ENCODE assay signal across 8 cellular contexts in genomic region chr1:10694633-10695627, GRCh38.
A peak's percentile ranks its signal among the peaks of the same experiment; 100 is the strongest.
DNase-seq lines count a peak whose midpoint lies in the region; ATAC-seq and TF ChIP-seq lines count a peak whose summit lies in the region.

No MANE protein-coding gene starts in this region.

- H3K27ac ChIP-seq in Panc1 (ENCODE audit: low read length), result peak overlapping the region; percentile 34; the same call in 1 of the 2 replicates
- peak overlapping the region; percentile 90 to 95 (median 93) for H3K27ac ChIP-seq in esophagus muscularis mucosa (replicated peaks in 1 of 4)

- POLR2A ChIA-PET in BJ (lab: Charles Lee) (no interaction called here), Panc1 (lab: Charles Lee) (interaction anchor here (0.7 kb wide), 1 partner anchor 14 kb away, joined by 3 read pairs; no protein-coding TSS in a partner anchor)

- TF ChIP-seq CTCF in BJ (IDR thresholded peaks at IDR 0.05; ENCODE audit: insufficient read depth, low read depth, low read length), result no peak
- TF ChIP-seq CTCF in Panc1 (IDR thresholded peaks at IDR 0.05), result no peak
- TF ChIP-seq CTCF in esophagus muscularis mucosa (IDR thresholded peaks at IDR 0.05), result no peak

- no peaks in the 10 kb centered on the region for H3K36me3 ChIP-seq in BJ (ENCODE audit: control insufficient read depth, insufficient read depth, low read length)
- H3K36me3 ChIP-seq in Panc1 (ENCODE audit: control insufficient read depth, insufficient read depth, low read length), result no peaks in the 10 kb centered on the region
- H3K36me3 ChIP-seq in esophagus muscularis mucosa, result no peaks in the 10 kb centered on the region
- no peaks in the 10 kb centered on the region for H3K36me3 ChIP-seq in mucosa of stomach (ENCODE audit: control insufficient read depth, insufficient read depth, low read length)

- CTCF ChIA-PET in BJ (lab: Yijun Ruan, JAX) (no interaction called here), Panc1 (lab: Charles Lee) (no interaction called here)

- peaks cover 6% of the 10 kb centered on the region for H3K27me3 ChIP-seq in BJ (ENCODE audit: control insufficient read depth, insufficient read depth, low read length)
- H3K27me3 ChIP-seq in Panc1 (ENCODE audit: control insufficient read depth, insufficient read depth, low read length), result no peaks in the 10 kb centered on the region
- H3K27me3 ChIP-seq in esophagus muscularis mucosa, result no peaks in the 10 kb centered on the region
- H3K27me3 ChIP-seq in mucosa of stomach (ENCODE audit: control insufficient read depth, insufficient read depth, low read length), result no peaks in the 10 kb centered on the region

- no peak for TF ChIP-seq EP300 in esophagus muscularis mucosa (IDR thresholded peaks at IDR 0.05)

- TF ChIP-seq POLR2A in esophagus muscularis mucosa (IDR thresholded peaks at IDR 0.05; ENCODE audit: low read depth), result no peak

- H3K4me1 ChIP-seq in Panc1 (ENCODE audit: control insufficient read depth, insufficient read depth, low read length), result peaks cover 23% of the 10 kb centered on the region
- H3K4me1 ChIP-seq in esophagus muscularis mucosa, result peaks cover 46 to 52% (median 50%) of the 10 kb centered on the region in 4 donors
- H3K4me1 ChIP-seq in mucosa of stomach (ENCODE audit: control insufficient read depth, insufficient read depth, low read length), result peaks cover 72% of the 10 kb centered on the region

- 19% methylated on average over 10 of the region's 126 CpGs for WGBS in esophagus muscularis mucosa

- peak overlapping the region; percentile 41 for H3K9ac ChIP-seq in mucosa of stomach (ENCODE audit: low read length)

- intact Hi-C loops in Panc1 (cut with micrococcal nuclease; ENCODE audit: unreplicated experiment), result loop anchor here (5.0 kb wide), 3 partner anchors 97 to 247 kb away; no protein-coding TSS in a partner anchor
- intact Hi-C loops in esophagus muscularis mucosa (cut with DNase I), result no loop called here

- H3K4me3 ChIP-seq in BJ (ENCODE audit: low read depth, low read length) (peak overlapping the region; percentile 33), Panc1 (ENCODE audit: low read depth in 2 of 2, low read length in 2 of 2) (peak overlapping the region; percentile 27 to 41), esophagus muscularis mucosa (peak overlapping the region; percentile 72 to 92 (median 83)), mucosa of stomach (ENCODE audit: low read length) (no peak overlapping the region)

- H3K9me3 ChIP-seq in Panc1 (ENCODE audit: control insufficient read depth, insufficient read depth, low read depth, low read length) (no peaks in the 10 kb centered on the region), esophagus muscularis mucosa (no peaks in the 10 kb centered on the region), mucosa of stomach (ENCODE audit: control insufficient read depth, low read length) (no peaks in the 10 kb centered on the region)

- DNase-seq in BJ (ENCODE audit: low read depth) (peak; percentile 23), HuH-7 (ENCODE audit: low spot score) (peak; percentile 99), Panc1 (ENCODE audit: low read depth, low spot score) (peak; percentile 28), esophagus muscularis mucosa (ENCODE audit: extremely low spot score) (peak; percentile 94)
- DNase-seq in activated T-cell treated with anti-CD3 and anti-CD28 coated beads, Interleukin-2, amount 50 U/mL, for 48 hours, result peak; percentile 71 to 79
- DNase-seq in stimulated activated CD8-positive, alpha-beta memory T cell treated with anti-CD3 and anti-CD28 coated beads, Interleukin-4, amount 100 ng/mL, for 4 hours (ENCODE audit: low read depth in 2 of 2, low spot score in 1 of 2), result peak; percentile 37 to 55

- peak; percentile 50 for ATAC-seq in GM19397 (IDR thresholded peaks at IDR 0.05; ENCODE audit: unreplicated experiment)
- ATAC-seq in Panc1, result peak; percentile 91

- in situ Hi-C loops in Panc1 (cut with HindIII; ENCODE audit: low pct_unique_long_range_greater_than_20kb, low sequenced_read_pairs), result no loop called here

- BruUV-seq in Panc1 (replicated peaks; lab: Mats Ljungman, UMichigan), result no TSS peak

Comparison
In these comparisons a context has a peak if more than half of its experiments do, and no peak if none do; other contexts are left out.
1. DNase-seq: peak in every context shown above with its lines; median percentile 99 in HuH-7; 94 in esophagus muscularis mucosa; 75 in activated T-cell treated with anti-CD3 and anti-CD28 coated beads, Interleukin-2, amount 50 U/mL, for 48 hours; 46 in stimulated activated CD8-positive, alpha-beta memory T cell treated with anti-CD3 and anti-CD28 coated beads, Interleukin-4, amount 100 ng/mL, for 4 hours; 28 in Panc1; 23 in BJ.